11 cellular contexts compared by ENCODE assay signal in the genomic region with DNA sequence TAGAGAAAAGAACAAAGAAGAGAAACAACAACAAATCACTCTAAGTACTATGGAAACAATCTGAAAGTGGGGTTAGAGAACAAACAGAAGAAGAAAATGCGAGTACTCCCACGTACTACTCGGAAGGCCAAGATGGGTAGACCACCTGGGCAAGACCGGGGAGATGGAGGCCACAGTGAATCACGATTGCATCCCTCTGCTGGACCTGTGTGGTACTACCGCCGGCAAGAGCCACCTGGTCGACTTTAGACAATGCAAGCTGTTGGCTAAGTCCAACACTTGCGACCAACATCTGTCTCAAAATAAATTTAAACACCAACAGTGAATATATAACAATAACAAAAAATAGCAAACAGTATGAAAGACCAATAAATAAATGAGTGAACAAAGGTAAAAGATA. TPM values are rescaled to one million over a fixed set of nuclear protein-coding genes. Genes with fewer than 3 reads are reported as not detected.
DNase-seq lines count a peak whose midpoint lies in the region; ATAC-seq, FAIRE-seq and TF ChIP-seq lines count a peak whose summit lies in the region.
"Had no signal": no experiment of that assay in that cellular context is flagged by ENCODE, and none has a peak within 500 bp of the region (broad histone marks: within the 10 kb centered on the region; RNA-seq: fewer than 3 reads in every experiment).

No MANE protein-coding gene starts in this region.

- ATAC-seq in activated CD4-positive, alpha-beta T cell treated with anti-CD3 and anti-CD28 coated beads for 36 hours: no peak

- CTCF ChIA-PET in activated CD4-positive, alpha-beta T cell treated with anti-CD3 and anti-CD28 coated beads for 36 hours (lab: Charles Lee): interaction anchor here (0.6 to 1.2 kb wide), 6 partner anchors 18 to 590 kb away, joined by 3 to 4 read pairs (median 3); partner anchors contain the start of gene ZNF91
- CTCF ChIA-PET in activated CD4-positive, alpha-beta T cell treated with anti-CD3 and anti-CD28 coated beads, Interleukin-2, amount 10 ng/mL, durations not matched to agents 7 days and 5 days (lab: Charles Lee): interaction anchor here (0.7 kb wide), 1 partner anchor 118 kb away, joined by 3 read pairs; no protein-coding TSS in a partner anchor
- CTCF ChIA-PET in HEK293T (lab: Yijun Ruan, JAX): no interaction called here

- peaks cover 10% of the 10 kb centered on the region for H3K9me3 ChIP-seq in astrocyte (ENCODE audit: insufficient read depth, low read depth, low read length)
- no peaks in the 10 kb centered on the region for H3K9me3 ChIP-seq in effector memory CD4-positive, alpha-beta T cell (ENCODE audit: control insufficient read depth, low read length)

- no peaks in the 10 kb centered on the region for H3K27me3 ChIP-seq in astrocyte (ENCODE audit: insufficient read depth, low read length)
- H3K27me3 ChIP-seq in effector memory CD4-positive, alpha-beta T cell (replicated peaks; ENCODE audit: control insufficient read depth, insufficient read depth, low read length, poor library complexity, severe bottlenecking): no peaks in the 10 kb centered on the region

- TF ChIP-seq CTCF in astrocyte (IDR thresholded peaks at IDR 0.05; ENCODE audit: insufficient read depth, low read depth, low read length): peak; percentile 21
- TF ChIP-seq CTCF in neural crest cell (conservative IDR thresholded peaks at IDR 0.05): peak; percentile 53

- H3K27ac ChIP-seq in astrocyte (ENCODE audit: low read depth, low read length): no peak overlapping the region
- H3K27ac ChIP-seq in effector memory CD4-positive, alpha-beta T cell (ENCODE audit: insufficient read depth, low read length, poor library complexity, severe bottlenecking): no peak overlapping the region

- POLR2A ChIA-PET in activated CD4-positive, alpha-beta T cell treated with anti-CD3 and anti-CD28 coated beads for 36 hours (lab: Charles Lee): no interaction called here
- POLR2A ChIA-PET in activated CD4-positive, alpha-beta T cell treated with anti-CD3 and anti-CD28 coated beads, Interleukin-2, amount 10 ng/mL, durations not matched to agents 7 days and 5 days (lab: Charles Lee): no interaction called here
- POLR2A ChIA-PET in HEK293T (lab: Yijun Ruan, JAX): no interaction called here

- no peaks in the 10 kb centered on the region for H3K4me1 ChIP-seq in astrocyte (ENCODE audit: insufficient read depth, low read length)
- no peaks in the 10 kb centered on the region for H3K4me1 ChIP-seq in effector memory CD4-positive, alpha-beta T cell (ENCODE audit: control insufficient read depth, insufficient read depth, low read length, poor library complexity, severe bottlenecking)

- H3K4me3 ChIP-seq in astrocyte (ENCODE audit: insufficient read depth, low read depth, low read length): no peak overlapping the region
- H3K4me3 ChIP-seq in effector memory CD4-positive, alpha-beta T cell (ENCODE audit: insufficient read depth, low read depth, low read length, poor library complexity, severe bottlenecking): no peak overlapping the region

- no peak overlapping the region for H3K4me2 ChIP-seq in astrocyte (ENCODE audit: low read length)

- intact Hi-C loops in activated CD4-positive, alpha-beta T cell treated with anti-CD3 and anti-CD28 coated beads for 36 hours (cut with DNase I, micrococcal nuclease): no loop called here

- H3K9me3 Mint-ChIP-seq in activated CD4-positive, alpha-beta T cell treated with anti-CD3 and anti-CD28 coated beads for 36 hours (ENCODE audit: low read depth): peaks cover 31% of the 10 kb centered on the region
- peaks cover 41% of the 10 kb centered on the region for H3K9me3 Mint-ChIP-seq in activated CD4-positive, alpha-beta T cell treated with anti-CD3 and anti-CD28 coated beads, Interleukin-2, amount 10 ng/mL, durations not matched to agents 7 days and 5 days
- H3K9me3 Mint-ChIP-seq in astrocyte (ENCODE audit: unreplicated experiment) (peaks cover 23% of the 10 kb centered on the region), neural crest cell (peaks cover 24% of the 10 kb centered on the region)

- peaks cover 7% of the 10 kb centered on the region for H3K36me3 Mint-ChIP-seq in activated CD4-positive, alpha-beta T cell treated with anti-CD3 and anti-CD28 coated beads for 36 hours (ENCODE audit: low read depth)
- no peaks in the 10 kb centered on the region for H3K36me3 Mint-ChIP-seq in activated CD4-positive, alpha-beta T cell treated with anti-CD3 and anti-CD28 coated beads, Interleukin-2, amount 10 ng/mL, durations not matched to agents 7 days and 5 days (ENCODE audit: low read depth)
- H3K36me3 Mint-ChIP-seq in astrocyte (ENCODE audit: low read depth, unreplicated experiment) (no peaks in the 10 kb centered on the region), neural crest cell (ENCODE audit: low read depth) (peaks cover 25% of the 10 kb centered on the region)

- no peak overlapping the region for H2AFZ ChIP-seq in astrocyte (ENCODE audit: low read depth, low read length)

- no peaks in the 10 kb centered on the region for H3K36me3 ChIP-seq in astrocyte (ENCODE audit: insufficient read depth, low read length)
- no peaks in the 10 kb centered on the region for H3K36me3 ChIP-seq in effector memory CD4-positive, alpha-beta T cell (ENCODE audit: control insufficient read depth, insufficient read depth, low read length)

- H3K4me1 Mint-ChIP-seq in activated CD4-positive, alpha-beta T cell treated with anti-CD3 and anti-CD28 coated beads for 36 hours: no peaks in the 10 kb centered on the region
- no peaks in the 10 kb centered on the region for H3K4me1 Mint-ChIP-seq in activated CD4-positive, alpha-beta T cell treated with anti-CD3 and anti-CD28 coated beads, Interleukin-2, amount 10 ng/mL, durations not matched to agents 7 days and 5 days
- H3K4me1 Mint-ChIP-seq in astrocyte (ENCODE audit: low read depth, unreplicated experiment) (no peaks in the 10 kb centered on the region), neural crest cell (no peaks in the 10 kb centered on the region)
- H3K4me1 Mint-ChIP-seq: CD4-positive, alpha-beta memory T cell; central memory CD8-positive, alpha-beta T cell had no signal

- H3K27ac Mint-ChIP-seq in activated CD4-positive, alpha-beta T cell treated with anti-CD3 and anti-CD28 coated beads for 36 hours: no peak overlapping the region
- H3K27ac Mint-ChIP-seq in activated CD4-positive, alpha-beta T cell treated with anti-CD3 and anti-CD28 coated beads, Interleukin-2, amount 10 ng/mL, durations not matched to agents 7 days and 5 days: no peak overlapping the region
- H3K27ac Mint-ChIP-seq in astrocyte (ENCODE audit: unreplicated experiment) (no peak overlapping the region), neural crest cell (ENCODE audit: unreplicated experiment) (no peak overlapping the region)
- H3K27ac Mint-ChIP-seq: CD4-positive, alpha-beta memory T cell had no signal

- no peak overlapping the region for H3K9ac ChIP-seq in astrocyte (ENCODE audit: low read length)

- peak; percentile 42 for DNase-seq in activated CD4-positive, alpha-beta T cell treated with anti-CD3 and anti-CD28 coated beads for 36 hours
- no peak for DNase-seq in activated CD4-positive, alpha-beta T cell treated with anti-CD3 and anti-CD28 coated beads, Interleukin-2, amount 10 ng/mL, durations not matched to agents 7 days and 5 days
- DNase-seq in HEK293T (ENCODE audit: extremely low spot score) (peak; percentile 13), astrocyte (ENCODE audit: low read depth) (no peak), neural crest cell (ENCODE audit: low read depth, low spot score) (no peak), HK-2 (ENCODE audit: unreplicated experiment) (no peak), cerebellar nuclear complex (lab: John Stamatoyannopoulos, UW) (no peak)
- no peak for DNase-seq in effector memory CD4-positive, alpha-beta T cell
- DNase-seq: CD4-positive, alpha-beta memory T cell; kidney glomerular epithelial cell had no signal

- H3K4me3 Mint-ChIP-seq in activated CD4-positive, alpha-beta T cell treated with anti-CD3 and anti-CD28 coated beads for 36 hours: no peak overlapping the region
- no peak overlapping the region for H3K4me3 Mint-ChIP-seq in activated CD4-positive, alpha-beta T cell treated with anti-CD3 and anti-CD28 coated beads, Interleukin-2, amount 10 ng/mL, durations not matched to agents 7 days and 5 days
- H3K4me3 Mint-ChIP-seq in astrocyte (ENCODE audit: unreplicated experiment) (no peak overlapping the region), neural crest cell (no peak overlapping the region)
- H3K4me3 Mint-ChIP-seq: CD4-positive, alpha-beta memory T cell; central memory CD8-positive, alpha-beta T cell had no signal

- H3K79me2 ChIP-seq in astrocyte (ENCODE audit: insufficient read depth, low read length): no peaks in the 10 kb centered on the region

- no peak for FAIRE-seq in astrocyte (lab: Jason Lieb, UNC)

- no peaks in the 10 kb centered on the region for H3K27me3 Mint-ChIP-seq in activated CD4-positive, alpha-beta T cell treated with anti-CD3 and anti-CD28 coated beads for 36 hours
- no peaks in the 10 kb centered on the region for H3K27me3 Mint-ChIP-seq in activated CD4-positive, alpha-beta T cell treated with anti-CD3 and anti-CD28 coated beads, Interleukin-2, amount 10 ng/mL, durations not matched to agents 7 days and 5 days
- H3K27me3 Mint-ChIP-seq in astrocyte (ENCODE audit: low read depth, unreplicated experiment): no peaks in the 10 kb centered on the region
- H3K27me3 Mint-ChIP-seq in neural crest cell (ENCODE audit: low read depth): no peaks in the 10 kb centered on the region

- H4K20me1 ChIP-seq in astrocyte (ENCODE audit: insufficient read depth, low read length): no peaks in the 10 kb centered on the region

TF ChIP-seq in HEK293T, 16 proteins besides CTCF, POLR2A, EP300 and RAD21 (continues in another document):
- TF ChIP-seq NFRKB (IDR thresholded peaks at IDR 0.05): no peak
- TF ChIP-seq ARNT (IDR thresholded peaks at IDR 0.05): no peak
- TF ChIP-seq BHLHE40 (IDR thresholded peaks at IDR 0.05; ENCODE audit: borderline replicate concordance): no peak
- TF ChIP-seq HDGF (IDR thresholded peaks at IDR 0.05; ENCODE audit: borderline replicate concordance): no peak
- TF ChIP-seq L3MBTL2 (conservative IDR thresholded peaks at IDR 0.05): no peak
- TF ChIP-seq FOXK2 (IDR thresholded peaks at IDR 0.05): no peak
- TF ChIP-seq FOXA1 (IDR thresholded peaks at IDR 0.05): no peak
- TF ChIP-seq, protein P1, sequence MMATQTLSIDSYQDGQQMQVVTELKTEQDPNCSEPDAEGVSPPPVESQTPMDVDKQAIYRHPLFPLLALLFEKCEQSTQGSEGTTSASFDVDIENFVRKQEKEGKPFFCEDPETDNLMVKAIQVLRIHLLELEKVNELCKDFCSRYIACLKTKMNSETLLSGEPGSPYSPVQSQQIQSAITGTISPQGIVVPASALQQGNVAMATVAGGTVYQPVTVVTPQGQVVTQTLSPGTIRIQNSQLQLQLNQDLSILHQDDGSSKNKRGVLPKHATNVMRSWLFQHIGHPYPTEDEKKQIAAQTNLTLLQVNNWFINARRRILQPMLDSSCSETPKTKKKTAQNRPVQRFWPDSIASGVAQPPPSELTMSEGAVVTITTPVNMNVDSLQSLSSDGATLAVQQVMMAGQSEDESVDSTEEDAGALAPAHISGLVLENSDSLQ (IDR thresholded peaks at IDR 0.05): no peak

RNA-seq across cellular contexts. Expression of gene ZNF91, which starts 45.5 kb away (rescaled TPM):
- 10 to 100 TPM; 35.7 to 45.5 TPM for total RNA-seq in activated CD4-positive, alpha-beta T cell treated with anti-CD3 and anti-CD28 coated beads for 36 hours
- 10 to 100 TPM; 56.8 to 64.7 TPM for total RNA-seq in activated CD4-positive, alpha-beta T cell treated with anti-CD3 and anti-CD28 coated beads, Interleukin-2, amount 10 ng/mL, durations not matched to agents 7 days and 5 days
- total RNA-seq in astrocyte: 44.8 and 52.4 TPM in 2 replicates
- 73.7 and 78.1 TPM in 2 replicates for total RNA-seq in neural crest cell

Comparison
In these comparisons a context has a peak if more than half of its experiments do, and no peak if none do; other contexts are left out.
1. DNase-seq: peak in activated CD4-positive, alpha-beta T cell treated with anti-CD3 and anti-CD28 coated beads for 36 hours (single experiment) and HEK293T (single experiment); none in activated CD4-positive, alpha-beta T cell treated with anti-CD3 and anti-CD28 coated beads, Interleukin-2, amount 10 ng/mL, durations not matched to agents 7 days and 5 days (single experiment), astrocyte (single experiment), neural crest cell (single experiment), HK-2 (single experiment), cerebellar nuclear complex (0 of 2) and effector memory CD4-positive, alpha-beta T cell (0 of 3).